Comparison of ENCODE assay signal across 1 cellular context in genomic region chr6:11977193-11977592, GRCh38.
TF ChIP-seq lines count a peak whose summit lies in the region.

No MANE protein-coding gene starts in this region.

TF ChIP-seq in GM12878, 131 proteins besides CTCF, POLR2A, EP300 and RAD21:
- no peak for TF ChIP-seq MEF2A (IDR thresholded peaks at IDR 0.05; ENCODE audit: insufficient read depth, low read depth, low read length)
- 0 out of 2 replicates have a peak, but pooled peaks have one; percentile 7 for TF ChIP-seq SPI1 (IDR thresholded peaks at IDR 0.05; ENCODE audit: borderline replicate concordance, insufficient read depth, low read depth, low read length)
